17 cellular contexts compared by ENCODE assay signal in the genomic region with DNA sequence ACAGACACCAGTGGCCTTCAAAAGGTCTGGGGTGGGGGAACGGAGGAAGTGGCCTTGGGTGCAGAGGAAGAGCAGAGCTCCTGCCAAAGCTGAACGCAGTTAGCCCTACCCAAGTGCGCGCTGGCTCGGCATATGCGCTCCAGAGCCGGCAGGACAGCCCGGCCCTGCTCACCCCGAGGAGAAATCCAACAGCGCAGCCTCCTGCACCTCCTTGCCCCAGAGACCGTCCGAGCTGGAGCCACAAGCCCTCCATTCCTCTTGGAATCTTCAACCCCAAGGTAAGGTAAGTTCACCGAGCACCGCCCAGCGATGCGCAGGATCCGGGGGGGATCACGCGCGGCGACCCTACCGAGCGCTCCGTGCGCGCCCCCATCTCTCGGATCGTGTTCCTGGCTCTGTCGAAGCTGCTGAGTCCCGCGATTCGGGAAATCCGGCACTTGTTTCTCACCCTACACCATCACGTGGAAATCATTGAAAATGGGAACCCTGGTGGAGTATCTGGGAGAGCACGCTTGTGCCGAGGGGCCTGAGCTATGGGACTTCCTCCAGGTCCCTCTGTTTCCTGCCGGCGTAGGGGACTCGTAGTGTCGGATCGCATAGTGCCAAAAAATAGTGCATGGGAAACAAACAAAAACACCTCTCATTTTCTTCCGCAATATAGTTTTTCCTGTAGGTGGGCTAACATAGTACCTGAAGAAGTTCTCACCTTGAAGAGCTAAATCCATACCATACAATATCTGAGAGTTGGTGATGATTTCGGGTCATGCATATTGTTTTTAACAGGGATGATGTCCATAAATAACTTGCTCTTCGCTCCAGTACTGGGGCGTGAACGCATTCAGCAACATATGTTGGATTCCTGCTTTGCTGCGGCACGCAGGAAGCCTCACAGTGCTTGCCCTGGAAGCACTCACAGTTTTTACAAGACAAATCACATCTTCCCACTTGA. TPM values are rescaled to one million over a fixed set of nuclear protein-coding genes. Genes with fewer than 3 reads are reported as not detected.
"Had no signal": no experiment of that assay in that cellular context is flagged by ENCODE, and none has a peak within 500 bp of the region (broad histone marks: within the 10 kb centered on the region; RNA-seq: fewer than 3 reads in every experiment).

No MANE protein-coding gene starts in this region.

- ATAC-seq: heart right ventricle, psoas muscle, sciatic nerve had no signal

- H3K9me3 ChIP-seq: heart right ventricle, left ventricle myocardium inferior, psoas muscle, SJCRH30 had no signal

- H3K27ac Mint-ChIP-seq: activated naive CD8-positive, alpha-beta T cell had no signal

- H3K36me3 Mint-ChIP-seq: activated naive CD8-positive, alpha-beta T cell had no signal

- H3K36me3 ChIP-seq: heart right ventricle, left ventricle myocardium inferior, SJCRH30 had no signal

- H3K4me3 Mint-ChIP-seq: activated naive CD8-positive, alpha-beta T cell had no signal

- DNase-seq: activated CD8-positive, alpha-beta memory T cell treated with anti-CD3 and anti-CD28 coated beads for 24 hours; activated effector memory CD4-positive, alpha-beta T cell treated with Interleukin-2 at 50 U/mL for 16 hours; heart right ventricle; kidney; left ventricle myocardium inferior; psoas muscle; SJCRH30; stimulated activated naive CD4-positive, alpha-beta T cell treated with Interleukin-2 at 50 U/mL for 16 hours; T-helper 9 cell; trophoblast cell had no signal

- H3K27ac ChIP-seq: heart right ventricle, left ventricle myocardium inferior, psoas muscle, SJCRH30 had no signal

- H3K4me3 ChIP-seq: heart right ventricle, left ventricle myocardium inferior, psoas muscle, SJCRH30 had no signal

- H3K4me1 ChIP-seq: psoas muscle, SJCRH30 had no signal

RNA-seq across cellular contexts. Expression of gene PDX1, which starts 9.3 kb away (rescaled TPM):
- total RNA-seq: cerebellum, dermis microvascular lymphatic vessel endothelial cell, fibroblast of lung, frontal cortex, heart right ventricle, kidney, left ventricle myocardium inferior, mesenteric fat pad, psoas muscle, sciatic nerve, SJCRH30 had no signal
- polyA plus RNA-seq: fibroblast of lung, heart right ventricle, psoas muscle had no signal

RNA-seq across cellular contexts. Expression of gene CDX2, which starts 40.0 kb away (rescaled TPM):
- total RNA-seq: cerebellum, dermis microvascular lymphatic vessel endothelial cell, fibroblast of lung, frontal cortex, heart right ventricle, kidney, left ventricle myocardium inferior, psoas muscle, sciatic nerve, SJCRH30 had no signal
- polyA plus RNA-seq: fibroblast of lung, heart right ventricle had no signal

RNA-seq across cellular contexts. Expression of gene URAD, which starts 59.4 kb away (rescaled TPM):
- total RNA-seq: cerebellum, dermis microvascular lymphatic vessel endothelial cell, fibroblast of lung, frontal cortex, heart right ventricle, kidney, left ventricle myocardium inferior, psoas muscle, sciatic nerve, SJCRH30 had no signal
- polyA plus RNA-seq: fibroblast of lung, psoas muscle had no signal
